8 cellular contexts compared by ENCODE assay signal in the genomic region with DNA sequence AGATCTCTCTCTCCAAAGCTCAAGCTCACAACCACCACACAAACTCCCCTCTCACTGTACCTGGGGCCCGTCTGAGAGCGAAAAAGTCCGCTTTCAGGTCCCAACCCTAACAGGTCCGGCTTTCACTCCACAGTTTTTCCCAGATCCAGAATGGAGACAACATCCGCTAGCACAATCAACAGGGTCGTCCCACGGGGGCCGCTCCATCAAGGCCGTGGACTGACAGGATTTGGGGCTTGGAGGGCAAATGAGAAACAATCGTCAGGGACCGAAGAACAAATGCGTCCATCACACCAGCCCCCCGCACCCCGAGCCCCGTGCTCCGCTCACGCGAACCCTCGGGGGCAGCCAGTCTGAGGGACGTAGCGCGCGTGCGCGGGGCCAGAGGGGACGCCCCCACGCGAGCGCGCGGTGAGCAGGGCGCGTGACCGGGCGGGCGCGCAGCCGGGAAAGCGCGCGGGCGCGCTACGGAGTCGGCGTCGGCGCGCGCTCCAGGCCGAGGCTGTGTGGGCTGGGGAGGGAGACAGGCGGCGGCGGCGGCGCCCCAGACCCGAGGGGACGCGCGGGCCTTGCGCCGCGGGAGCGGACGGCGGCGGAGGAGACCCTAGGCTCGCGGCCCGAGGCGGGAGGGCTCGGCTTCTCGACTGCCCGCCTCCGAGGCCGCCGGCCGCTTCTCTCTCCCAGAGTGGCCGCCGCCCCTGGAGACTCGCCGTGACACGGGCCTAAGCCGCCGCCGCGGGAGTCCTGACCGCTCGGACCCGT. TPM values are rescaled to one million over a fixed set of nuclear protein-coding genes. Genes with fewer than 3 reads are reported as not detected.
DNase-seq lines count a peak whose midpoint lies in the region; ATAC-seq, FAIRE-seq and TF ChIP-seq lines count a peak whose summit lies in the region.

Gene SLK (plus strand): TSS at position 470 of the 762 bp plus-strand sequence. CDS start 606 bp downstream, outside the sequence.

- H3K27me3 ChIP-seq in WERI-Rb-1 (ENCODE audit: insufficient read depth, low read depth, severe bottlenecking) (no peaks in the 10 kb centered on the region), breast epithelium (no peaks in the 10 kb centered on the region), small intestine (ENCODE audit: control insufficient read depth in 2 of 2, insufficient read depth in 2 of 2, low read length in 2 of 2) (no peaks in the 10 kb centered on the region)

- H3K4me1 ChIP-seq in breast epithelium (peaks cover 0 to 8% of the 10 kb centered on the region in 2 donors), small intestine (ENCODE audit: control insufficient read depth in 2 of 2, insufficient read depth in 1 of 2, low read depth in 1 of 2, low read length in 1 of 2) (peaks cover 0 to 3% of the 10 kb centered on the region in 2 donors)

- peaks cover 10% of the 10 kb centered on the region; the same call in 1 of the 2 replicates for H3K36me3 ChIP-seq in WERI-Rb-1
- H3K36me3 ChIP-seq in breast epithelium, result no peaks in the 10 kb centered on the region
- H3K36me3 ChIP-seq in small intestine (ENCODE audit: control insufficient read depth in 2 of 2, insufficient read depth in 2 of 2, low read length in 2 of 2), result no peaks in the 10 kb centered on the region

- H3K4me3 ChIP-seq in WERI-Rb-1 (ENCODE audit: low read depth, low read length) (peak within 1 kb of the TSS; percentile 58), breast epithelium (peak within 1 kb of the TSS; percentile 86 to 94 (median 94)), small intestine (ENCODE audit: low read depth in 1 of 2, low read length in 2 of 2) (peak within 1 kb of the TSS; percentile 76 to 84)

- H3K27ac ChIP-seq in WERI-Rb-1, result peak within 1 kb of the TSS; percentile 89
- peak within 1 kb of the TSS; percentile 96 to 100 for H3K27ac ChIP-seq in breast epithelium
- peak within 1 kb of the TSS; percentile 86 to 90 for H3K27ac ChIP-seq in small intestine (ENCODE audit: low read depth in 1 of 2, low read length in 1 of 2)

- DNase-seq in NCI-H524 (lab: John Stamatoyannopoulos, UW), result peak; percentile 14 to 69
- DNase-seq in NCI-H524 treated with DMSO at 0.1 percent for 48 hours (lab: John Stamatoyannopoulos, UW), result no peak
- peak; percentile 66 for DNase-seq in NCI-H2171 (lab: John Stamatoyannopoulos, UW)
- DNase-seq in WERI-Rb-1, result peak; percentile 76
- peak; percentile 65 to 69 for DNase-seq in breast epithelium (ENCODE audit: low spot score in 2 of 2)
- peak; percentile 88 for DNase-seq in iPS-NIHi11 (ENCODE audit: low spot score)
- peak; percentile 84 for DNase-seq in small intestine

- no peak for TF ChIP-seq CTCF in WERI-Rb-1 (IDR thresholded peaks at IDR 0.05; ENCODE audit: low read depth, low read length)
- no peak for TF ChIP-seq CTCF in breast epithelium (IDR thresholded peaks at IDR 0.05)

- peak; percentile 90 for ATAC-seq in HG02970 (IDR thresholded peaks at IDR 0.05; ENCODE audit: low FRiP score, unreplicated experiment)

- no peak for TF ChIP-seq POLR2A in breast epithelium (IDR thresholded peaks at IDR 0.05)

- intact Hi-C loops in breast epithelium (cut with DNase I; ENCODE audit: low total_unique reads), result loop anchor here (5.0 kb wide), 1 partner anchor 65 kb away; no protein-coding TSS in a partner anchor

- no peak for FAIRE-seq in small intestine (lab: Jason Lieb, UNC)

- H3K9me3 ChIP-seq in WERI-Rb-1 (ENCODE audit: severe bottlenecking) (no peaks in the 10 kb centered on the region), breast epithelium (no peaks in the 10 kb centered on the region), small intestine (ENCODE audit: control insufficient read depth, low read depth) (no peaks in the 10 kb centered on the region)

- 1 to 2% (median 1%) methylated on average over 58 to 90 of the region's 90 CpGs for WGBS in small intestine, 3 donors

RNA-seq across cellular contexts. Expression of gene SLK, which starts in this region (rescaled TPM):
- total RNA-seq in breast epithelium, result 10 to 100 TPM; 63.2 to 94.4 (median 76.4) TPM
- polyA plus RNA-seq in small intestine, result 10 to 100 TPM; 11.2 to 15.4 (median 13.1) TPM
